9 cellular contexts compared by ENCODE assay signal in the genomic region with DNA sequence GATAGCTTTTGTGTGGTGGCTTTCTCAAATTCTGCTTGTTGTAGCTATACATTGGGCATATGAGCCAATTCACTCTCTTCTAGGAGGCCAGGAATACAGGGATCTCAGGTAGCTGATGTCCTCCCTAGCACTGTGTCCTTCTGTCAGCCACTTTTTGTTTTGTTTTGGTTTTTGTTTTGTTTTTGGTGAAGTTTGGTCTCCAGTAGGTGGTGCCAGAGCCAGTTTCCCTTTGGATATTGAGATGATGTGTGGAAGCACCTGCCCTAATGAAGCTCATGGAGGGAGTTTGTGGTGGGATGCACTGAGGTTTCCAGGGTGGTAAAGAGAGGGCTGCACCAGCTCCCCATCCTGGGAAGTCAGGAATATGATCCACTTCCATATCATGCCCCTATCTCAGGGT.
A peak's percentile ranks its signal among the peaks of the same experiment; 100 is the strongest.
DNase-seq lines count a peak whose midpoint lies in the region; TF ChIP-seq lines count a peak whose summit lies in the region.
"Had no signal": no experiment of that assay in that cellular context is flagged by ENCODE, and none has a peak within 500 bp of the region (broad histone marks: within the 10 kb centered on the region; RNA-seq: fewer than 3 reads in every experiment).

No MANE protein-coding gene starts in this region.

- no peak overlapping the region for H2AFZ ChIP-seq in GM23248

- no peaks in the 10 kb centered on the region for H3K9me2 ChIP-seq in GM23248 (ENCODE audit: insufficient read depth)

- H3K4me3 ChIP-seq in GM23248 (no peak overlapping the region), kidney epithelial cell (ENCODE audit: low read depth, low read length) (no peak overlapping the region), spleen (no peak overlapping the region)

- 0 out of 2 replicates have a peak, but pooled peaks have one; percentile 17 for TF ChIP-seq CTCF in GM12874 (IDR thresholded peaks at IDR 0.05; ENCODE audit: insufficient read depth, low read depth, low read length)
- TF ChIP-seq CTCF in kidney epithelial cell (IDR thresholded peaks at IDR 0.05; ENCODE audit: insufficient read depth, low read length, poor library complexity, severe bottlenecking), result peak; percentile 39
- TF ChIP-seq CTCF in spleen (IDR thresholded peaks at IDR 0.05 in 8 of 11, conservative IDR thresholded peaks at IDR 0.05 in 3 of 11), result no peak

- no peak overlapping the region for H3K27ac ChIP-seq in GM23248
- H3K27ac ChIP-seq in spleen, result no peak overlapping the region

- no peak overlapping the region for H3K4me2 ChIP-seq in GM23248 (ENCODE audit: unreplicated experiment)

- no peak overlapping the region for H3K9ac ChIP-seq in GM23248

- no peaks in the 10 kb centered on the region for H3F3A ChIP-seq in GM23248 (ENCODE audit: insufficient read depth)

- H4K20me1 ChIP-seq in GM23248 (ENCODE audit: insufficient read depth), result no peaks in the 10 kb centered on the region

- H3K27me3 ChIP-seq in GM23248 (replicated peaks; ENCODE audit: insufficient read depth), result no peaks in the 10 kb centered on the region
- H3K27me3 ChIP-seq in kidney epithelial cell (ENCODE audit: control insufficient read depth, insufficient read depth, low read length), result no peaks in the 10 kb centered on the region
- H3K27me3 ChIP-seq in spleen (replicated peaks in 1 of 7), result no peaks in the 10 kb centered on the region

- H3K36me3 ChIP-seq in GM23248 (ENCODE audit: low read depth) (no peaks in the 10 kb centered on the region), kidney epithelial cell (ENCODE audit: control insufficient read depth, insufficient read depth, low read length) (no peaks in the 10 kb centered on the region), spleen (no peaks in the 10 kb centered on the region)

- DNase-seq in GM23248 (peak; percentile 25), M059J (ENCODE audit: low read depth) (peak; percentile 5), kidney epithelial cell (ENCODE audit: low read depth) (no peak), NCI-H2029 treated with DMSO at 0.1 percent for 48 hours (lab: John Stamatoyannopoulos, UW) (no peak), spleen (no peak), erythroblast (lab: John Stamatoyannopoulos, UW) (no peak), retina (no peak)
- DNase-seq: activated naive CD8-positive, alpha-beta T cell treated with anti-CD3 and anti-CD28 coated beads, Interleukin-2, amount 10 ng/mL, durations not matched to agents 7 days and 5 days had no signal

- H3K4me1 ChIP-seq in GM23248 (ENCODE audit: insufficient read depth), result peaks cover 13% of the 10 kb centered on the region
- no peaks in the 10 kb centered on the region for H3K4me1 ChIP-seq in spleen

- in situ Hi-C loops in GM23248 (cut with MboI), result no loop called here

- H3K79me2 ChIP-seq in GM23248 (ENCODE audit: insufficient read depth), result no peaks in the 10 kb centered on the region

- H3K9me3 ChIP-seq in GM23248 (ENCODE audit: low read depth) (no peaks in the 10 kb centered on the region), spleen (peaks cover 0 to 16% (median 2%) of the 10 kb centered on the region in 8 donors)

- no peak for TF ChIP-seq POLR2A in spleen (IDR thresholded peaks at IDR 0.05)
- no peak for TF ChIP-seq POLR2A in erythroblast (IDR thresholded peaks at IDR 0.05; ENCODE audit: low read length)

- intact Hi-C loops in spleen (cut with DNase I; ENCODE audit: low total_unique reads), result no loop called here

Comparison
In these comparisons a context has a peak if more than half of its experiments do, and no peak if none do; other contexts are left out.
1. CTCF ChIP-seq: peak in GM12874 (single experiment) and kidney epithelial cell (single experiment); none in spleen (0 of 11).
2. DNase-seq: peak in GM23248 (single experiment) and M059J (single experiment); none in kidney epithelial cell (single experiment), NCI-H2029 treated with DMSO at 0.1 percent for 48 hours (single experiment), spleen (single experiment), erythroblast (0 of 2) and retina (single experiment).